Comparison of ENCODE assay signal across 29 cellular contexts in the genomic region with DNA sequence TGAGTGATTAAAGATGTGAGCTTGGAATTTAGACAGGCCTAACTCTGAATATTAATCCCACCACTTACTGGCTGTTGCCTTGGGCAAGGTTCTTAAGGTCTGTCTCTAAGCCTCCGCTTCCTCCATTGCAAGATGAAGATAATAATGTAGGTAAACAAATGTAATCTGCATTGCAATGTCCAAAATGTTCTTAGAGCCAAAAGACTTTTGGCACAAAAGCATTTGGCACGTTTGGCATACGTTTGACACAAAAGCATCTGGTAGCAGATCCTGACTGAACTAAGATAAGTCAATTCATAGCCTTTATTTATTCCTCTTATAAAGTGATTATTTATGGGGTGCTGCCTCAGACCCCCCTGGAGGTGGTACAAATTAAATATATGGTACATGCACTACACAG.
"Had no signal": no experiment of that assay in that cellular context is flagged by ENCODE, and none has a peak within 500 bp of the region (broad histone marks: within the 10 kb centered on the region; RNA-seq: fewer than 3 reads in every experiment).

No MANE protein-coding gene starts in this region.

- DNase-seq: activated CD4-positive, alpha-beta memory T cell treated with anti-CD3 and anti-CD28 coated beads for 36 hours; activated CD4-positive, alpha-beta T cell treated with anti-CD3 and anti-CD28 coated beads for 36 hours; activated CD4-positive, alpha-beta T cell treated with anti-CD3 and anti-CD28 coated beads, Interleukin-2, amount 50 U/mL, for 1 hour; activated CD8-positive, alpha-beta memory T cell treated with anti-CD3 and anti-CD28 coated beads, Interleukin-2, amount 50 U/mL, for 4 hours; activated gamma-delta T cell treated with Interleukin-2 at 50 U/mL for 16 hours; activated naive CD4-positive, alpha-beta T cell treated with anti-CD3 and anti-CD28 coated beads for 36 hours; activated T-cell treated with anti-CD3 and anti-CD28 coated beads for 4 hours; activated T-cell treated with anti-CD3 and anti-CD28 coated beads, Interleukin-2, amount 50 U/mL, for 4 hours; adrenal gland; body of pancreas; NCI-H1092 treated with DMSO at 0.1 percent for 48 hours; NCI-H1417; NCI-H146; NCI-H187; NCI-H2029 treated with DMSO at 0.1 percent for 48 hours; NCI-H2107; NCI-H2171; NCI-H510A treated with DMSO at 0.1 percent for 48 hours; NCI-H526 treated with DMSO at 0.1 percent for 48 hours; NK-92 treated with Interleukin-12 subunit alpha and Interleukin-12 subunit beta, amount 100 ng/mL, for 24 hours; PC-3; Peyer's patch; SIG-M5; SW 1271; T-helper 1 cell; T-helper 2 cell; T-helper 9 cell had no signal

- H3K4me3 ChIP-seq: adrenal gland, body of pancreas, breast epithelium, K562, Peyer's patch had no signal

- H3K9me3 ChIP-seq: adrenal gland, body of pancreas, breast epithelium, Peyer's patch had no signal

- H3K27me3 ChIP-seq: adrenal gland, body of pancreas, breast epithelium, Peyer's patch had no signal

- H3K4me1 ChIP-seq: adrenal gland, body of pancreas, breast epithelium, Peyer's patch had no signal

- H3K36me3 ChIP-seq: adrenal gland, breast epithelium, Peyer's patch had no signal
